ENCODE assay signal across 35 cellular contexts in the genomic region with DNA sequence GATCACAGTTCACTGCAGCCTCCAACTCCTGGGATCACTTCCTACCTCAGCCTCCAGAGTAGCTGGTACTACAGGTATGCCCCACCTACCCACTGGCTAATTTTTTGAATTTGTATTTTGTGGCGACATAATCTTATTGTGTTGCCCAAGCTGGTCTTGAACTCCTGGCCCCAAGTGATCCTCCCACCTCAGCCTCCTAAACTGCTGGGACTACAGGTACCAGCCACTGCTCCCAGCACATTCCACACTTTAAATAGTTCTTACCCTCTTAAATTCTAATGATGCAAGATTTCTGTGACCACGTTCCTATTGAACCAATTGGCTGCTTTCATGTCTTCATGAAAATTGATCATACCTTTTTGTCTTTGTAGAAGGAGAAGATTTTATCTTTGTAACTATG.
"Had no signal": no experiment of that assay in that cellular context is flagged by ENCODE, and none has a peak within 500 bp of the region (broad histone marks: within the 10 kb centered on the region; RNA-seq: fewer than 3 reads in every experiment).

No MANE protein-coding gene starts in this region.

- H3K36me3 ChIP-seq: MG63 had no signal

- DNase-seq: Karpas-422, Kasumi-1, MG63, MM.1S, MV-4-11, NCI-H1048, NCI-H1092, NCI-H1092 treated with DMSO at 0.1 percent for 48 hours, NCI-H1105, NCI-H1105 treated with DMSO at 0.1 percent for 48 hours, NCI-H1417, NCI-H1417 treated with DMSO at 0.1 percent for 48 hours, NCI-H1436, NCI-H1436 treated with DMSO at 0.1 percent for 48 hours, NCI-H146, NCI-H1694, NCI-H1694 treated with DMSO at 0.1 percent for 48 hours, NCI-H187, NCI-H187 treated with DMSO at 0.1 percent for 48 hours, NCI-H1930, NCI-H2029, NCI-H2029 treated with DMSO at 0.1 percent for 48 hours, NCI-H2081, NCI-H2081 treated with DMSO at 0.1 percent for 48 hours, NCI-H2107, NCI-H2171, NCI-H2171 treated with DMSO at 0.1 percent for 48 hours, NCI-H2227 treated with DMSO at 0.1 percent for 48 hours, NCI-H345, NCI-H446, NCI-H446 treated with DMSO at 0.1 percent for 48 hours, NCI-H510A, NCI-H510A treated with DMSO at 0.1 percent for 48 hours, NCI-H524 had no signal

- H3K4me3 ChIP-seq: MG63 had no signal

- H3K27ac ChIP-seq: KMS-11 had no signal

- H3K9ac ChIP-seq: KMS-11 had no signal

- H3K27me3 ChIP-seq: MG63 had no signal

- H3K9me3 ChIP-seq: MG63 had no signal

- H3K4me2 ChIP-seq: KMS-11 had no signal
